1 cellular context compared by ENCODE assay signal in the genomic region with DNA sequence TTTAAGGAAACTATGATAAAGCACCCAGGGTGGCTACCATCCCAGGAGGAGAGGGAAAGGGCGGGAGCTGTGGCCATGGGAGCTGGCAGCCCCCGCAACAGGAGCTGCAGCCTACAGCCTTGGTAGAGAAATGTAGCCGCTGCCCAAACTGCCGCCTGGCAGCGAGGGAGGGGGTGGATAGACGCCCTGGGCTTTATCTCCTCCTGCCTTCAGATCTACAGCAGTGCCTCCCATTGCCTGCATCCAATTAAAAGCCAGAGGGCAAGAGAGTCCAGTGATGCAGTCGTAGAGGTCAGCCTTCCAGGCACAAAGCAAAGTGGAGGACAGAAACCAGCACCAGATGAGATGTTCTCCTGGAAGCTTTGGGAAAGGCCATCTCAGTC.
TF ChIP-seq lines count a peak whose summit lies in the region.

No MANE protein-coding gene starts in this region.

TF ChIP-seq in HepG2, 621 proteins besides CTCF, POLR2A, EP300 and RAD21:
- TF ChIP-seq RBAK (CRISPR knock-in tag; IDR thresholded peaks at IDR 0.05) (no peak), MXI1 (IDR thresholded peaks at IDR 0.05; ENCODE audit: borderline replicate concordance, low read depth, low read length) (no peak), ZNF879 (CRISPR knock-in tag; IDR thresholded peaks at IDR 0.05) (no peak), KDM5A (IDR thresholded peaks at IDR 0.05; ENCODE audit: borderline replicate concordance, low read length) (no peak), SMYD3 (CRISPR knock-in tag; IDR thresholded peaks at IDR 0.05) (no peak), ZNF136 (CRISPR knock-in tag; IDR thresholded peaks at IDR 0.05; ENCODE audit: low read depth) (no peak), CHD4 (IDR thresholded peaks at IDR 0.05; ENCODE audit: borderline replicate concordance, low read length) (no peak), KLF11 (CRISPR knock-in tag; IDR thresholded peaks at IDR 0.05) (no peak), ZNF703 (CRISPR knock-in tag; IDR thresholded peaks at IDR 0.05; ENCODE audit: borderline replicate concordance) (no peak), PITX1 (CRISPR knock-in tag; IDR thresholded peaks at IDR 0.05) (no peak), TMF1 (CRISPR knock-in tag; IDR thresholded peaks at IDR 0.05; ENCODE audit: low read depth) (no peak), ZNF772 (CRISPR knock-in tag; IDR thresholded peaks at IDR 0.05) (no peak), ZNF746 (CRISPR knock-in tag; IDR thresholded peaks at IDR 0.05) (no peak), ZBTB42 (CRISPR knock-in tag; IDR thresholded peaks at IDR 0.05) (no peak)
- TF ChIP-seq, protein P1, sequence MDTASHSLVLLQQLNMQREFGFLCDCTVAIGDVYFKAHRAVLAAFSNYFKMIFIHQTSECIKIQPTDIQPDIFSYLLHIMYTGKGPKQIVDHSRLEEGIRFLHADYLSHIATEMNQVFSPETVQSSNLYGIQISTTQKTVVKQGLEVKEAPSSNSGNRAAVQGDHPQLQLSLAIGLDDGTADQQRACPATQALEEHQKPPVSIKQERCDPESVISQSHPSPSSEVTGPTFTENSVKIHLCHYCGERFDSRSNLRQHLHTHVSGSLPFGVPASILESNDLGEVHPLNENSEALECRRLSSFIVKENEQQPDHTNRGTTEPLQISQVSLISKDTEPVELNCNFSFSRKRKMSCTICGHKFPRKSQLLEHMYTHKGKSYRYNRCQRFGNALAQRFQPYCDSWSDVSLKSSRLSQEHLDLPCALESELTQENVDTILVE (CRISPR knock-in tag; IDR thresholded peaks at IDR 0.05), result no peak
- TF ChIP-seq, protein P2, sequence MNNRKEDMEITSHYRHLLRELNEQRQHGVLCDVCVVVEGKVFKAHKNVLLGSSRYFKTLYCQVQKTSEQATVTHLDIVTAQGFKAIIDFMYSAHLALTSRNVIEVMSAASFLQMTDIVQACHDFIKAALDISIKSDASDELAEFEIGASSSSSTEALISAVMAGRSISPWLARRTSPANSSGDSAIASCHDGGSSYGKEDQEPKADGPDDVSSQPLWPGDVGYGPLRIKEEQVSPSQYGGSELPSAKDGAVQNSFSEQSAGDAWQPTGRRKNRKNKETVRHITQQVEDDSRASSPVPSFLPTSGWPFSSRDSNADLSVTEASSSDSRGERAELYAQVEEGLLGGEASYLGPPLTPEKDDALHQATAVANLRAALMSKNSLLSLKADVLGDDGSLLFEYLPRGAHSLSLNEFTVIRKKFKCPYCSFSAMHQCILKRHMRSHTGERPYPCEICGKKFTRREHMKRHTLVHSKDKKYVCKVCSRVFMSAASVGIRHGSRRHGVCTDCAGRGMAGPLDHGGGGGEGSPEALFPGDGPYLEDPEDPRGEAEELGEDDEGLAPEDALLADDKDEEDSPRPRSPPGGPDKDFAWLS (CRISPR knock-in tag; IDR thresholded peaks at IDR 0.05; ENCODE audit: borderline replicate concordance), result no peak
- TF ChIP-seq, protein P3, sequence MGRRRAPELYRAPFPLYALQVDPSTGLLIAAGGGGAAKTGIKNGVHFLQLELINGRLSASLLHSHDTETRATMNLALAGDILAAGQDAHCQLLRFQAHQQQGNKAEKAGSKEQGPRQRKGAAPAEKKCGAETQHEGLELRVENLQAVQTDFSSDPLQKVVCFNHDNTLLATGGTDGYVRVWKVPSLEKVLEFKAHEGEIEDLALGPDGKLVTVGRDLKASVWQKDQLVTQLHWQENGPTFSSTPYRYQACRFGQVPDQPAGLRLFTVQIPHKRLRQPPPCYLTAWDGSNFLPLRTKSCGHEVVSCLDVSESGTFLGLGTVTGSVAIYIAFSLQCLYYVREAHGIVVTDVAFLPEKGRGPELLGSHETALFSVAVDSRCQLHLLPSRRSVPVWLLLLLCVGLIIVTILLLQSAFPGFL (CRISPR knock-in tag; IDR thresholded peaks at IDR 0.05), result no peak
- TF ChIP-seq, protein P4, sequence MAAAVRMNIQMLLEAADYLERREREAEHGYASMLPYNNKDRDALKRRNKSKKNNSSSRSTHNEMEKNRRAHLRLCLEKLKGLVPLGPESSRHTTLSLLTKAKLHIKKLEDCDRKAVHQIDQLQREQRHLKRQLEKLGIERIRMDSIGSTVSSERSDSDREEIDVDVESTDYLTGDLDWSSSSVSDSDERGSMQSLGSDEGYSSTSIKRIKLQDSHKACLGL (CRISPR knock-in tag; IDR thresholded peaks at IDR 0.05), result no peak
- TF ChIP-seq, protein P5, sequence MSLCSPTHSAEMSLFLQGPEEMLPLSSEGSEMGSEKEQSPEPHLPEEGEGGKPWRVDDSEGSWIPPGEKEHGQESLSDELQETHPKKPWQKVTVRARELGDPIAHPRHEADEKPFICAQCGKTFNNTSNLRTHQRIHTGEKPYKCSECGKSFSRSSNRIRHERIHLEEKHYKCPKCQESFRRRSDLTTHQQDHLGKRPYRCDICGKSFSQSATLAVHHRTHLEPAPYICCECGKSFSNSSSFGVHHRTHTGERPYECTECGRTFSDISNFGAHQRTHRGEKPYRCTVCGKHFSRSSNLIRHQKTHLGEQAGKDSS (CRISPR knock-in tag; IDR thresholded peaks at IDR 0.05; ENCODE audit: borderline replicate concordance, low read depth), result no peak
